Comparison of ENCODE assay signal across 19 cellular contexts in the genomic region with DNA sequence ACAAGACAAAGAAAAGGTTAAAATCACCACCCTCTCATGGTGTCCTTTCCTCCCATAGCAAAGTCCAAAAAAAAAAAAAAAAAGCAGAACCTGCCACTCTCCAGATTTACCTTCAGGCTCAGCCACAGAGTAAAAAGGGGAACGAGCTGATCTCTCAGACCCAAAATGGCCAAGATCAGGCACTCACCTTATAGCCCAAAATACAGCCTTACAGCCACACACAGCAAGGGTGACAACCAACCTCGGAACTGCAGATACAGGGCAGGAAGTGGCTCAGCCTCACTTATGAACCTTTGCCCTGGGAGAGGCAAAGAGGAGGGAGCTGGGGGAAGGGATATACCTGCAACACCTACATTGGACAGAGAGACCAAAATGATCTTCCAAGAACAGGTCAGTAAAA. TPM values are rescaled to one million over a fixed set of nuclear protein-coding genes. Genes with fewer than 3 reads are reported as not detected.
A peak's percentile ranks its signal among the peaks of the same experiment; 100 is the strongest.
DNase-seq lines count a peak whose midpoint lies in the region; ATAC-seq and TF ChIP-seq lines count a peak whose summit lies in the region.
"Had no signal": no experiment of that assay in that cellular context is flagged by ENCODE, and none has a peak within 500 bp of the region (broad histone marks: within the 10 kb centered on the region; RNA-seq: fewer than 3 reads in every experiment).

No MANE protein-coding gene starts in this region.

- H3K36me3 ChIP-seq in transverse colon: no peaks in the 10 kb centered on the region
- H3K36me3 ChIP-seq: breast epithelium, MG63 had no signal

- TF ChIP-seq POLR2A in transverse colon (IDR thresholded peaks at IDR 0.05): peak; percentile 84

- H3K4me3 ChIP-seq in transverse colon: peak overlapping the region in 3 of 4 donors; percentile 19 to 41 (median 29)
- H3K4me3 ChIP-seq: breast epithelium, GM23338, MG63 had no signal

- peaks cover 16 to 79% (median 41%) of the 10 kb centered on the region in 4 donors for H3K4me1 ChIP-seq in transverse colon
- H3K4me1 ChIP-seq: breast epithelium had no signal

- H3K4me3 Mint-ChIP-seq in T-helper 1 cell treated with Interleukin-12 subunit alpha and Interleukin-12 subunit beta and Interleukin-4 antibody, amounts not matched to agents 30 μg/mL and 1 μg/mL, for 36 hours: peak overlapping the region; percentile 6
- H3K4me3 Mint-ChIP-seq: activated naive CD8-positive, alpha-beta T cell; GM23338; stimulated activated naive B cell treated with anti-CD40 and anti-IgM and Interleukin-4, amounts not matched to agents 10 μg/mL and 1 μg/mL and 100 μg/mL, for 72 hours had no signal

- H3K36me3 Mint-ChIP-seq in activated naive CD4-positive, alpha-beta T cell treated with anti-CD3 and anti-CD28 coated beads, Interleukin-2, amount 50 U/mL, for 72 hours: peaks cover 12 to 14% of the 10 kb centered on the region in 2 donors
- H3K36me3 Mint-ChIP-seq in T-helper 1 cell treated with Interleukin-12 subunit alpha and Interleukin-12 subunit beta and Interleukin-4 antibody, amounts not matched to agents 30 μg/mL and 1 μg/mL, for 36 hours (ENCODE audit: low read depth): peaks cover 7% of the 10 kb centered on the region

- H3K9me3 ChIP-seq in transverse colon: no peaks in the 10 kb centered on the region
- H3K9me3 ChIP-seq: breast epithelium, MG63 had no signal

- no peak for TF ChIP-seq EP300 in transverse colon (IDR thresholded peaks at IDR 0.05; ENCODE audit: low read depth)

- ATAC-seq in activated naive CD4-positive, alpha-beta T cell treated with anti-CD3 and anti-CD28 coated beads, Interleukin-2, amount 50 U/mL, for 72 hours: no peak
- ATAC-seq in left colon: peak; percentile 62
- ATAC-seq: GM23338; stimulated activated naive B cell treated with anti-CD40 and anti-IgM and Interleukin-4, amounts not matched to agents 10 μg/mL and 1 μg/mL and 100 μg/mL, for 72 hours had no signal

- H3K27ac ChIP-seq in transverse colon (peak overlapping the region; percentile 78 to 87 (median 82)), substantia nigra (ENCODE audit: low read depth, low read length, poor library complexity, severe bottlenecking) (no peak overlapping the region)
- H3K27ac ChIP-seq: breast epithelium had no signal

- in situ Hi-C loops in transverse colon (cut with MboI; ENCODE audit: low pct_ligation_motif_present in 1 of 4, low pct_unique_long_range_greater_than_20kb in 1 of 4, low sequenced_read_pairs in 3 of 4): loop anchor here in 1 of 4 donors (10.0 kb wide), 1 partner anchor 255 kb away; a partner anchor contains a TSS

- no peak for TF ChIP-seq CTCF in transverse colon (IDR thresholded peaks at IDR 0.05)

- peak overlapping the region; percentile 19 to 30 for H3K27ac Mint-ChIP-seq in activated naive CD4-positive, alpha-beta T cell treated with anti-CD3 and anti-CD28 coated beads, Interleukin-2, amount 50 U/mL, for 72 hours
- peak overlapping the region; percentile 12 for H3K27ac Mint-ChIP-seq in T-helper 1 cell treated with Interleukin-12 subunit alpha and Interleukin-12 subunit beta and Interleukin-4 antibody, amounts not matched to agents 30 μg/mL and 1 μg/mL, for 36 hours
- H3K27ac Mint-ChIP-seq: activated naive CD8-positive, alpha-beta T cell; GM23338; stimulated activated naive B cell treated with anti-CD40 and anti-IgM and Interleukin-4, amounts not matched to agents 10 μg/mL and 1 μg/mL and 100 μg/mL, for 72 hours had no signal

- H3K27me3 Mint-ChIP-seq in T-helper 1 cell treated with Interleukin-12 subunit alpha and Interleukin-12 subunit beta and Interleukin-4 antibody, amounts not matched to agents 30 μg/mL and 1 μg/mL, for 36 hours (ENCODE audit: low read depth): no peaks in the 10 kb centered on the region
- H3K27me3 Mint-ChIP-seq: activated naive CD8-positive, alpha-beta T cell; stimulated activated naive B cell treated with anti-CD40 and anti-IgM and Interleukin-4, amounts not matched to agents 10 μg/mL and 1 μg/mL and 100 μg/mL, for 72 hours had no signal

- H3K9me3 Mint-ChIP-seq in activated naive CD4-positive, alpha-beta T cell treated with anti-CD3 and anti-CD28 coated beads, Interleukin-2, amount 50 U/mL, for 72 hours: no peaks in the 10 kb centered on the region
- H3K9me3 Mint-ChIP-seq in T-helper 1 cell treated with Interleukin-12 subunit alpha and Interleukin-12 subunit beta and Interleukin-4 antibody, amounts not matched to agents 30 μg/mL and 1 μg/mL, for 36 hours: no peaks in the 10 kb centered on the region
- H3K9me3 Mint-ChIP-seq: GM23338; stimulated activated naive B cell treated with anti-CD40 and anti-IgM and Interleukin-4, amounts not matched to agents 10 μg/mL and 1 μg/mL and 100 μg/mL, for 72 hours had no signal

- WGBS in transverse colon (ENCODE audit: low coverage in 1 of 2), 2 donors: 0 to 46% methylated on average over 1 to 2 of the region's 2 CpGs

- intact Hi-C loops in left colon (cut with DNase I, micrococcal nuclease): no loop called here
- intact Hi-C loops in transverse colon (cut with DNase I; ENCODE audit: low total_unique reads): no loop called here

- H3K27me3 ChIP-seq in transverse colon: no peaks in the 10 kb centered on the region
- H3K27me3 ChIP-seq: breast epithelium, MG63 had no signal

- DNase-seq in activated naive CD4-positive, alpha-beta T cell treated with anti-CD3 and anti-CD28 coated beads, Interleukin-2, amount 50 U/mL, for 72 hours (ENCODE audit: low spot score in 2 of 2): no peak
- DNase-seq in activated naive CD4-positive, alpha-beta T cell treated with anti-CD3 and anti-CD28 coated beads, Interleukin-2, amount 50 U/mL, for 16 hours: no peak
- DNase-seq in left colon (peak; percentile 57 to 82), transverse colon (peak; percentile 80), nucleus accumbens (lab: John Stamatoyannopoulos, UW) (no peak), DMS153 (lab: John Stamatoyannopoulos, UW) (no peak), substantia nigra (lab: John Stamatoyannopoulos, UW) (no peak)
- DNase-seq: effector memory CD4-positive, alpha-beta T cell; MG63; NCI-H2029 treated with DMSO at 0.1 percent for 48 hours; NCI-H82; SHP77; stimulated activated naive B cell treated with anti-CD40 and anti-IgM and Interleukin-4, amounts not matched to agents 10 μg/mL and 1 μg/mL and 100 μg/mL, for 72 hours had no signal

- H3K4me1 Mint-ChIP-seq in T-helper 1 cell treated with Interleukin-12 subunit alpha and Interleukin-12 subunit beta and Interleukin-4 antibody, amounts not matched to agents 30 μg/mL and 1 μg/mL, for 36 hours (ENCODE audit: low read depth): peaks cover 42% of the 10 kb centered on the region

RNA-seq across cellular contexts. Expression of a gene that starts 4.5 kb away (rescaled TPM):
- 10 to 100 TPM; 16.7 to 24.4 TPM for total RNA-seq in activated naive CD4-positive, alpha-beta T cell treated with anti-CD3 and anti-CD28 coated beads, Interleukin-2, amount 50 U/mL, for 72 hours
- total RNA-seq in left colon: 100 to 1,000 TPM in 1 of 2 donors, 10 to 100 TPM in 1; 93.2 to 103 TPM
- total RNA-seq in transverse colon: 100 to 1,000 TPM; 190 to 681 (median 228) TPM

RNA-seq across cellular contexts. Expression of a gene that starts 9.0 kb away (rescaled TPM):
- total RNA-seq in activated naive CD4-positive, alpha-beta T cell treated with anti-CD3 and anti-CD28 coated beads, Interleukin-2, amount 50 U/mL, for 72 hours: under 1 TPM; 0.21 to 0.52 TPM
- total RNA-seq in left colon: under 1 TPM in 1 of 2 donors, not detected in 1; 0.14 TPM
- total RNA-seq in transverse colon: under 1 TPM in 1 of 4 donors, not detected in 3; 0.14 TPM
- total RNA-seq: GM23338, lung microvascular endothelial cell had no signal

RNA-seq across cellular contexts. Expression of a gene that starts 24.6 kb away (rescaled TPM):
- not detected for total RNA-seq in activated naive CD4-positive, alpha-beta T cell treated with anti-CD3 and anti-CD28 coated beads, Interleukin-2, amount 50 U/mL, for 72 hours
- total RNA-seq in left colon: not detected
- not detected for total RNA-seq in transverse colon
- total RNA-seq: breast epithelium, GM23338, lung microvascular endothelial cell, ureter had no signal

RNA-seq across cellular contexts. Expression of a gene that starts 29.7 kb away (rescaled TPM):
- not detected for total RNA-seq in activated naive CD4-positive, alpha-beta T cell treated with anti-CD3 and anti-CD28 coated beads, Interleukin-2, amount 50 U/mL, for 72 hours
- not detected for total RNA-seq in left colon
- under 1 TPM in 1 of 4 donors, not detected in 3; 0.48 TPM for total RNA-seq in transverse colon
- total RNA-seq: breast epithelium, lung microvascular endothelial cell, ureter had no signal

RNA-seq across cellular contexts. Expression of a gene that starts 30.9 kb away (rescaled TPM):
- total RNA-seq in activated naive CD4-positive, alpha-beta T cell treated with anti-CD3 and anti-CD28 coated beads, Interleukin-2, amount 50 U/mL, for 72 hours: not detected
- total RNA-seq in left colon (not detected), transverse colon (not detected)
- total RNA-seq: breast epithelium, GM23338, lung microvascular endothelial cell, ureter had no signal

Comparison
In these comparisons a context has a peak if more than half of its experiments do, and no peak if none do; other contexts are left out.
1. DNase-seq: peak in left colon (2 of 2) and transverse colon (single experiment); none in activated naive CD4-positive, alpha-beta T cell treated with anti-CD3 and anti-CD28 coated beads, Interleukin-2, amount 50 U/mL, for 72 hours (0 of 2), activated naive CD4-positive, alpha-beta T cell treated with anti-CD3 and anti-CD28 coated beads, Interleukin-2, amount 50 U/mL, for 16 hours (single experiment), nucleus accumbens (0 of 56), DMS153 (single experiment) and substantia nigra (0 of 49).